Comparison of ENCODE assay signal across 8 cellular contexts in the genomic region with DNA sequence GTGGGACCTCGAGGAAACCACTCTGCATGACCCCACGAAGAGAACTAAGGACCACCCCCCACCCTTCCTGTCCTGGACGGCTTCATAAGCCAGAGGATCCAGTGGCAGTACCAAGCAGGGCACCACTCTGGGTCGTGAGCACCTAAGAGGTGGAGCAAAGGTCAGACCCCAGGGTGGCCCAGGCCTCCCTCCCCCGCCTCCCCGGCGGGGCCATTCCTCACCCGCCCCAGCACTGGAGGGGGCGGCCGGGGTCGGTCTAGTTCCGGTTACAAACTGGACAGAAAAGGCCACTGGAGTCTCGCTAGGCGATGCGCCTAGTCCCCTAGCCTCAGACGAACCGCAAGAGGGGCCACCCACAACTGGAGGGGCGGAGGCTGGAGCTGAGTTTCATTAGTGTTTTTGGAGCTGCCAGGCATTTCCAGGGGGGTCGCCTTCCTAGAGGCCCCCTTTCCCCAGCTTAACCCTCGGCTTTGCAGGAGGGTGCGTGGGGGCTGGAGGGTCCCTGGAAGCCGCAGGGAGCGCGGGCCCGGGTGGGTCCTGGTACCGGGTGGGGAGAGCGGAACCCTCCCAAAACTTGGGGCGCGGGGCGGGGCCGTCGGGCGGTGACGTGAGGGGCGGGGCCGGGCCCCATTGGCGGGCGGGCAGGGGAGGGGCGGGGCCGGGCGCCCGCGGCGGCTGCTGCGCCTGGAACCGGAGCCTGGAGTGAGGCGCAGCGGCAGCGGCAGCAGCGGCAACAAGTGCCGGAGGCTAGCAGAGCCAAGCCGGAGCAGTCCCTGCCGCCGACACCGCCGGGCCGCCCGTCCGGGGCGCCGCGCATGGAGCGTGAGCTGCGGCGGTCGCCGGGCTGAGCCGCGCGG. TPM values are rescaled to one million over a fixed set of nuclear protein-coding genes. Genes with fewer than 3 reads are reported as not detected.
DNase-seq lines count a peak whose midpoint lies in the region; ATAC-seq and TF ChIP-seq lines count a peak whose summit lies in the region.

A gene with protein sequence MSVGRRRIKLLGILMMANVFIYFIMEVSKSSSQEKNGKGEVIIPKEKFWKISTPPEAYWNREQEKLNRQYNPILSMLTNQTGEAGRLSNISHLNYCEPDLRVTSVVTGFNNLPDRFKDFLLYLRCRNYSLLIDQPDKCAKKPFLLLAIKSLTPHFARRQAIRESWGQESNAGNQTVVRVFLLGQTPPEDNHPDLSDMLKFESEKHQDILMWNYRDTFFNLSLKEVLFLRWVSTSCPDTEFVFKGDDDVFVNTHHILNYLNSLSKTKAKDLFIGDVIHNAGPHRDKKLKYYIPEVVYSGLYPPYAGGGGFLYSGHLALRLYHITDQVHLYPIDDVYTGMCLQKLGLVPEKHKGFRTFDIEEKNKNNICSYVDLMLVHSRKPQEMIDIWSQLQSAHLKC (plus strand): TSS at position 695 of the 857 bp plus-strand sequence. CDS start 26,106 bp downstream, outside the sequence.

- peak within 1 kb of the TSS; percentile 82 for H3K4me3 ChIP-seq in CD8-positive, alpha-beta memory T cell (ENCODE audit: low read length)
- H3K4me3 ChIP-seq in fibroblast of mammary gland (ENCODE audit: control insufficient read depth, low read depth, low read length), result peak within 1 kb of the TSS; percentile 89

- H3K36me3 ChIP-seq in CD8-positive, alpha-beta memory T cell (ENCODE audit: insufficient read depth, low read length), result no peaks in the 10 kb centered on the region

- POLR2A ChIA-PET in CD8-positive, alpha-beta memory T cell (lab: Charles Lee), result interaction anchor here (0.9 to 1.5 kb wide), 5 partner anchors 14 to 202 kb away, joined by 3 to 5 read pairs (median 4); no protein-coding TSS in a partner anchor

- H3K4me1 Mint-ChIP-seq in CD8-positive, alpha-beta memory T cell, result peaks cover 30 to 33% (median 33%) of the 10 kb centered on the region in 3 donors
- H3K4me1 Mint-ChIP-seq in activated T-helper 2 cell treated with anti-CD3 and anti-CD28 coated beads, Interferon-gamma antibody, Interleukin-2, Interleukin-4, amounts not matched to agents 10 μg/mL and 5 μg/mL and 100 μg/mL, durations not matched to agents 14 hours and 24 hours and 36 hours (ENCODE audit: low read depth), result peaks cover 32% of the 10 kb centered on the region
- peaks cover 32 to 33% of the 10 kb centered on the region in 2 donors for H3K4me1 Mint-ChIP-seq in natural killer cell

- peak within 1 kb of the TSS; percentile 87 to 98 (median 94) for H3K4me3 Mint-ChIP-seq in CD8-positive, alpha-beta memory T cell
- H3K4me3 Mint-ChIP-seq in activated T-helper 2 cell treated with anti-CD3 and anti-CD28 coated beads, Interferon-gamma antibody, Interleukin-2, Interleukin-4, amounts not matched to agents 10 μg/mL and 5 μg/mL and 100 μg/mL, durations not matched to agents 14 hours and 24 hours and 36 hours (ENCODE audit: low read depth), result peak within 1 kb of the TSS; percentile 90
- H3K4me3 Mint-ChIP-seq in natural killer cell, result peak within 1 kb of the TSS; percentile 95

- intact Hi-C loops in activated T-helper 2 cell treated with anti-CD3 and anti-CD28 coated beads, Interferon-gamma antibody, Interleukin-2, Interleukin-4, amounts not matched to agents 10 μg/mL and 5 μg/mL and 100 μg/mL, durations not matched to agents 14 hours and 24 hours and 36 hours (cut with micrococcal nuclease), result loop anchor here (2.0 to 10.0 kb wide), 6 partner anchors 217 to 1393 kb away; a partner anchor contains a TSS
- intact Hi-C loops in natural killer cell (cut with micrococcal nuclease), result loop anchor here (2.0 to 10.0 kb wide), 3 partner anchors 25 to 219 kb away; no protein-coding TSS in a partner anchor

- H3K36me3 Mint-ChIP-seq in CD8-positive, alpha-beta memory T cell, result peaks cover 0 to 16% (median 0%) of the 10 kb centered on the region in 3 donors
- H3K36me3 Mint-ChIP-seq in activated T-helper 2 cell treated with anti-CD3 and anti-CD28 coated beads, Interferon-gamma antibody, Interleukin-2, Interleukin-4, amounts not matched to agents 10 μg/mL and 5 μg/mL and 100 μg/mL, durations not matched to agents 14 hours and 24 hours and 36 hours (ENCODE audit: low read depth), result peaks cover 11% of the 10 kb centered on the region
- no peaks in the 10 kb centered on the region for H3K36me3 Mint-ChIP-seq in natural killer cell

- H3K27ac Mint-ChIP-seq in CD8-positive, alpha-beta memory T cell, result peak within 1 kb of the TSS; percentile 68 to 98 (median 88)
- H3K27ac Mint-ChIP-seq in activated T-helper 2 cell treated with anti-CD3 and anti-CD28 coated beads, Interferon-gamma antibody, Interleukin-2, Interleukin-4, amounts not matched to agents 10 μg/mL and 5 μg/mL and 100 μg/mL, durations not matched to agents 14 hours and 24 hours and 36 hours, result peak within 1 kb of the TSS; percentile 91
- peak within 1 kb of the TSS; percentile 88 to 94 for H3K27ac Mint-ChIP-seq in natural killer cell

- TF ChIP-seq CTCF in fibroblast of mammary gland (conservative IDR thresholded peaks at IDR 0.05; ENCODE audit: control insufficient read depth, insufficient read depth, low read depth, low read length) (no peak), natural killer cell (IDR thresholded peaks at IDR 0.05) (no peak)

- H3K27me3 ChIP-seq in CD8-positive, alpha-beta memory T cell (ENCODE audit: insufficient read depth, low read length, poor library complexity, severe bottlenecking), result no peaks in the 10 kb centered on the region

- DNase-seq in CD8-positive, alpha-beta memory T cell, result peak; percentile 78 to 87 (median 82)
- DNase-seq in RPMI7951 (ENCODE audit: low read depth) (peak; percentile 80), fibroblast of mammary gland (ENCODE audit: low read depth) (peak; percentile 57), natural killer cell (peak; percentile 80)
- peak; percentile 74 for DNase-seq in activated T-helper 2 cell treated with anti-CD3 and anti-CD28 coated beads, Interferon-gamma antibody, Interleukin-2, Interleukin-4, amounts not matched to agents 10 μg/mL and 5 μg/mL and 100 μg/mL, durations not matched to agents 14 hours and 24 hours and 36 hours (ENCODE audit: low spot score)
- DNase-seq in stimulated activated naive CD4-positive, alpha-beta T cell (lab: John Stamatoyannopoulos, UW), result peak; percentile 65 to 88 (median 81)

- peak within 1 kb of the TSS; percentile 92 for H3K27ac ChIP-seq in CD8-positive, alpha-beta memory T cell (ENCODE audit: low read depth, low read length)

- no peaks in the 10 kb centered on the region for H3K9me3 Mint-ChIP-seq in CD8-positive, alpha-beta memory T cell
- H3K9me3 Mint-ChIP-seq in activated T-helper 2 cell treated with anti-CD3 and anti-CD28 coated beads, Interferon-gamma antibody, Interleukin-2, Interleukin-4, amounts not matched to agents 10 μg/mL and 5 μg/mL and 100 μg/mL, durations not matched to agents 14 hours and 24 hours and 36 hours, result no peaks in the 10 kb centered on the region
- no peaks in the 10 kb centered on the region for H3K9me3 Mint-ChIP-seq in natural killer cell

- no peaks in the 10 kb centered on the region for H3K27me3 Mint-ChIP-seq in CD8-positive, alpha-beta memory T cell
- H3K27me3 Mint-ChIP-seq in activated T-helper 2 cell treated with anti-CD3 and anti-CD28 coated beads, Interferon-gamma antibody, Interleukin-2, Interleukin-4, amounts not matched to agents 10 μg/mL and 5 μg/mL and 100 μg/mL, durations not matched to agents 14 hours and 24 hours and 36 hours (ENCODE audit: low read depth), result peaks cover 11% of the 10 kb centered on the region
- no peaks in the 10 kb centered on the region for H3K27me3 Mint-ChIP-seq in natural killer cell (ENCODE audit: low read depth in 2 of 2)

- H3K4me1 ChIP-seq in CD8-positive, alpha-beta memory T cell (ENCODE audit: insufficient read depth, low read length), result peaks cover 38% of the 10 kb centered on the region

- ATAC-seq in GM19395 (IDR thresholded peaks at IDR 0.05; ENCODE audit: unreplicated experiment) (peak; percentile 45), HG03571 (IDR thresholded peaks at IDR 0.05; ENCODE audit: unreplicated experiment) (peak; percentile 45), natural killer cell (peak; percentile 80 to 91 (median 85))

- H3K9me3 ChIP-seq in CD8-positive, alpha-beta memory T cell (ENCODE audit: low read length), result no peaks in the 10 kb centered on the region

- CTCF ChIA-PET in CD8-positive, alpha-beta memory T cell (lab: Charles Lee), result interaction anchor here (0.9 kb wide), 1 partner anchor 118 kb away, joined by 3 read pairs; no protein-coding TSS in a partner anchor

RNA-seq across cellular contexts. Expression of the gene that starts here (rescaled TPM):
- total RNA-seq in CD8-positive, alpha-beta memory T cell, result 10 to 100 TPM; 30.1 to 30.9 TPM
- 62.1 TPM for polyA plus RNA-seq in CD8-positive, alpha-beta memory T cell
- 26.5 and 31.6 TPM in 2 replicates for total RNA-seq in RPMI7951 (2014; rRNA removed; shearing (Covaris generic))
- 29.0 and 29.3 TPM in 2 replicates for total RNA-seq in activated T-helper 2 cell treated with anti-CD3 and anti-CD28 coated beads, Interferon-gamma antibody, Interleukin-2, Interleukin-4, amounts not matched to agents 10 μg/mL and 5 μg/mL and 100 μg/mL, durations not matched to agents 14 hours and 24 hours and 36 hours
- total RNA-seq in natural killer cell, result 10 to 100 TPM; 51.9 to 68.0 (median 54.0) TPM

Comparison
In these comparisons a context has a peak if more than half of its experiments do, and no peak if none do; other contexts are left out.
1. Peak in every context shown above with its lines: DNase-seq, ATAC-seq, H3K4me3 ChIP-seq and H3K27ac ChIP-seq.